In genomic region chr9:110068212-110068611, GRCh38 we compare ENCODE assay signal across 14 cellular contexts.
A peak's percentile ranks its signal among the peaks of the same experiment; 100 is the strongest.
DNase-seq lines count a peak whose midpoint lies in the region; ATAC-seq, FAIRE-seq and TF ChIP-seq lines count a peak whose summit lies in the region.
"Had no signal": no experiment of that assay in that cellular context is flagged by ENCODE, and none has a peak within 500 bp of the region (broad histone marks: within the 10 kb centered on the region; RNA-seq: fewer than 3 reads in every experiment).

No MANE protein-coding gene starts in this region.

- DNase-seq in HFFc6 (no peak), endothelial cell of umbilical vein (ENCODE audit: low read depth, low spot score) (no peak), dedifferentiated amniotic fluid mesenchymal stem cell (ENCODE audit: extremely low spot score) (no peak), NCI-H1930 (lab: John Stamatoyannopoulos, UW) (no peak)
- no peak for DNase-seq in activated CD8-positive, alpha-beta T cell treated with anti-CD3 and anti-CD28 coated beads, Interleukin-2, amount 10 ng/mL, durations not matched to agents 7 days and 5 days
- DNase-seq: CD8-positive, alpha-beta memory T cell; GOT3; MM.1S; NCI-H1105; NCI-H1694 treated with DMSO at 0.1 percent for 48 hours; NCI-H446; Right ventricle myocardium superior had no signal

- dilution Hi-C loops in endothelial cell of umbilical vein (cut with MboI; ENCODE audit: extremely low pct_ligation_motif_present, low sequenced_read_pairs), result loop anchor here (10.0 kb wide), 1 partner anchor 163 kb away; no protein-coding TSS in a partner anchor

- no peak overlapping the region for H3K9ac ChIP-seq in endothelial cell of umbilical vein (replicated peaks; ENCODE audit: extremely low read depth, insufficient read depth, low read length)

- H3K36me3 Mint-ChIP-seq in HFFc6 (ENCODE audit: low read depth), result peaks cover 48% of the 10 kb centered on the region
- peaks cover 81% of the 10 kb centered on the region for H3K36me3 Mint-ChIP-seq in stimulated activated memory B cell treated with anti-CD40 and anti-IgM and Interleukin-4, amounts not matched to agents 10 μg/mL and 1 μg/mL and 100 μg/mL, for 72 hours
- peaks cover 2% of the 10 kb centered on the region for H3K36me3 Mint-ChIP-seq in activated CD8-positive, alpha-beta T cell treated with anti-CD3 and anti-CD28 coated beads, Interleukin-2, amount 10 ng/mL, durations not matched to agents 7 days and 5 days (ENCODE audit: low read depth)
- H3K36me3 Mint-ChIP-seq: CD8-positive, alpha-beta memory T cell had no signal

- TF ChIP-seq POLR2A in endothelial cell of umbilical vein (IDR thresholded peaks at IDR 0.05; ENCODE audit: low read depth, low read length), result no peak

- intact Hi-C loops in endothelial cell of umbilical vein (cut with micrococcal nuclease), result loop anchor here (10.0 kb wide), 1 partner anchor 187 kb away; the partner anchor contains the start of gene TXN

- peaks cover 4 to 8% of the 10 kb centered on the region in 2 experiments for H3K36me3 ChIP-seq in endothelial cell of umbilical vein (ENCODE audit: control insufficient read depth in 2 of 2, extremely low read depth in 1 of 2, insufficient read depth in 2 of 2, low read length in 2 of 2)

- H3K4me1 Mint-ChIP-seq in HFFc6 (ENCODE audit: low read depth), result peaks cover 90% of the 10 kb centered on the region
- peaks cover 90% of the 10 kb centered on the region for H3K4me1 Mint-ChIP-seq in stimulated activated memory B cell treated with anti-CD40 and anti-IgM and Interleukin-4, amounts not matched to agents 10 μg/mL and 1 μg/mL and 100 μg/mL, for 72 hours
- peaks cover 13% of the 10 kb centered on the region for H3K4me1 Mint-ChIP-seq in activated CD8-positive, alpha-beta T cell treated with anti-CD3 and anti-CD28 coated beads, Interleukin-2, amount 10 ng/mL, durations not matched to agents 7 days and 5 days (ENCODE audit: low read depth)
- H3K4me1 Mint-ChIP-seq: CD8-positive, alpha-beta memory T cell had no signal

- peak; percentile 10 for TF ChIP-seq CTCF in GM12873 (IDR thresholded peaks at IDR 0.05; ENCODE audit: insufficient read depth, low read depth, low read length, missing control alignments)
- 0 out of 2 replicates have a peak, but pooled peaks have one; percentile 13 for TF ChIP-seq CTCF in HFFc6 (IDR thresholded peaks at IDR 0.05)
- no peak for TF ChIP-seq CTCF in endothelial cell of umbilical vein (IDR thresholded peaks at IDR 0.05; ENCODE audit: extremely low read depth in 1 of 2, insufficient read depth in 1 of 2, low read depth in 1 of 2, low read length in 2 of 2)

- H3K9me3 ChIP-seq in endothelial cell of umbilical vein (replicated peaks; ENCODE audit: control insufficient read depth, insufficient read depth, low read length), result no peaks in the 10 kb centered on the region

- no peak overlapping the region for H2AFZ ChIP-seq in endothelial cell of umbilical vein (ENCODE audit: low read depth, low read length)

- no peak for ATAC-seq in stimulated activated memory B cell treated with anti-CD40 and anti-IgM and Interleukin-4, amounts not matched to agents 10 μg/mL and 1 μg/mL and 100 μg/mL, for 72 hours
- ATAC-seq in activated CD8-positive, alpha-beta T cell treated with anti-CD3 and anti-CD28 coated beads, Interleukin-2, amount 10 ng/mL, durations not matched to agents 7 days and 5 days, result no peak

- no peaks in the 10 kb centered on the region for H3K27me3 ChIP-seq in endothelial cell of umbilical vein (ENCODE audit: control insufficient read depth in 2 of 2, insufficient read depth in 2 of 2, low read length in 2 of 2)

- peaks cover 79% of the 10 kb centered on the region for H3K4me1 ChIP-seq in endothelial cell of umbilical vein (ENCODE audit: control insufficient read depth, extremely low read depth, insufficient read depth, low read length)

- peak overlapping the region; percentile 75 for H3K27ac Mint-ChIP-seq in HFFc6
- peak overlapping the region; percentile 22 for H3K27ac Mint-ChIP-seq in stimulated activated memory B cell treated with anti-CD40 and anti-IgM and Interleukin-4, amounts not matched to agents 10 μg/mL and 1 μg/mL and 100 μg/mL, for 72 hours
- H3K27ac Mint-ChIP-seq in activated CD8-positive, alpha-beta T cell treated with anti-CD3 and anti-CD28 coated beads, Interleukin-2, amount 10 ng/mL, durations not matched to agents 7 days and 5 days, result no peak overlapping the region

- peak overlapping the region; percentile 12; the same call in 1 of the 2 replicates for H3K4me3 Mint-ChIP-seq in HFFc6
- H3K4me3 Mint-ChIP-seq in stimulated activated memory B cell treated with anti-CD40 and anti-IgM and Interleukin-4, amounts not matched to agents 10 μg/mL and 1 μg/mL and 100 μg/mL, for 72 hours, result peak overlapping the region; percentile 34
- no peak overlapping the region for H3K4me3 Mint-ChIP-seq in activated CD8-positive, alpha-beta T cell treated with anti-CD3 and anti-CD28 coated beads, Interleukin-2, amount 10 ng/mL, durations not matched to agents 7 days and 5 days
- H3K4me3 Mint-ChIP-seq: CD8-positive, alpha-beta memory T cell had no signal

- H3K27ac ChIP-seq in endothelial cell of umbilical vein (ENCODE audit: insufficient read depth, low read depth, low read length), result peak overlapping the region; percentile 42

- H3K9me1 ChIP-seq in endothelial cell of umbilical vein (replicated peaks; ENCODE audit: control insufficient read depth, extremely low read depth, insufficient read depth, low read length), result no peaks in the 10 kb centered on the region

- no peaks in the 10 kb centered on the region; the same call in 1 of the 2 replicates for H3K27me3 Mint-ChIP-seq in HFFc6 (ENCODE audit: insufficient read depth)
- no peaks in the 10 kb centered on the region for H3K27me3 Mint-ChIP-seq in stimulated activated memory B cell treated with anti-CD40 and anti-IgM and Interleukin-4, amounts not matched to agents 10 μg/mL and 1 μg/mL and 100 μg/mL, for 72 hours
- peaks cover 8% of the 10 kb centered on the region for H3K27me3 Mint-ChIP-seq in activated CD8-positive, alpha-beta T cell treated with anti-CD3 and anti-CD28 coated beads, Interleukin-2, amount 10 ng/mL, durations not matched to agents 7 days and 5 days (ENCODE audit: low read depth)
- H3K27me3 Mint-ChIP-seq: CD8-positive, alpha-beta memory T cell had no signal

- no TSS peak for BruUV-seq in endothelial cell of umbilical vein (replicated peaks; lab: Mats Ljungman, UMichigan)

- peaks cover 4% of the 10 kb centered on the region for H4K20me1 ChIP-seq in endothelial cell of umbilical vein (replicated peaks; ENCODE audit: control insufficient read depth, extremely low read depth, insufficient read depth, low read length)

- H3K4me2 ChIP-seq in endothelial cell of umbilical vein (ENCODE audit: insufficient read depth, low read length), result no peak overlapping the region

- POLR2A ChIA-PET in endothelial cell of umbilical vein (lab: Charles Lee), result no interaction called here
- POLR2A ChIA-PET in activated CD8-positive, alpha-beta T cell treated with anti-CD3 and anti-CD28 coated beads, Interleukin-2, amount 10 ng/mL, durations not matched to agents 7 days and 5 days (lab: Charles Lee), result no interaction called here

- CTCF ChIA-PET in endothelial cell of umbilical vein (lab: Charles Lee), result interaction anchor here (0.9 to 3.0 kb wide), 5 partner anchors 9 to 164 kb away, joined by 4 to 19 read pairs (median 5); no protein-coding TSS in a partner anchor
- CTCF ChIA-PET in activated CD8-positive, alpha-beta T cell treated with anti-CD3 and anti-CD28 coated beads, Interleukin-2, amount 10 ng/mL, durations not matched to agents 7 days and 5 days (lab: Charles Lee), result no interaction called here

- H3K4me3 ChIP-seq in endothelial cell of umbilical vein (replicated peaks in 1 of 3; ENCODE audit: insufficient read depth in 1 of 3, low read depth in 1 of 3, low read length in 3 of 3), result no peak overlapping the region

- H3K79me2 ChIP-seq in endothelial cell of umbilical vein (ENCODE audit: control insufficient read depth, insufficient read depth, low read length), result peaks cover 91% of the 10 kb centered on the region

- no peak for FAIRE-seq in endothelial cell of umbilical vein (lab: Jason Lieb, UNC)

- no peaks in the 10 kb centered on the region for H3K9me3 Mint-ChIP-seq in HFFc6
- no peaks in the 10 kb centered on the region for H3K9me3 Mint-ChIP-seq in stimulated activated memory B cell treated with anti-CD40 and anti-IgM and Interleukin-4, amounts not matched to agents 10 μg/mL and 1 μg/mL and 100 μg/mL, for 72 hours
- no peaks in the 10 kb centered on the region for H3K9me3 Mint-ChIP-seq in activated CD8-positive, alpha-beta T cell treated with anti-CD3 and anti-CD28 coated beads, Interleukin-2, amount 10 ng/mL, durations not matched to agents 7 days and 5 days (ENCODE audit: insufficient read depth)
- H3K9me3 Mint-ChIP-seq: CD8-positive, alpha-beta memory T cell had no signal

TF ChIP-seq in endothelial cell of umbilical vein, 7 proteins besides CTCF, POLR2A, EP300 and RAD21:
- TF ChIP-seq GATA2 (IDR thresholded peaks at IDR 0.05; ENCODE audit: insufficient read depth, insufficient read length, low read depth, low read length) (no peak), POLR2AphosphoS5 (IDR thresholded peaks at IDR 0.05; ENCODE audit: insufficient read depth, low read depth, low read length) (no peak), JUN (IDR thresholded peaks at IDR 0.05; ENCODE audit: borderline replicate concordance, insufficient read depth, insufficient read length, low read depth) (no peak), MAX (IDR thresholded peaks at IDR 0.05; ENCODE audit: insufficient read depth, insufficient read length) (no peak), MYC (IDR thresholded peaks at IDR 0.05; ENCODE audit: low read depth, low read length) (no peak), EZH2 (IDR thresholded peaks at IDR 0.05; ENCODE audit: borderline replicate concordance, low read depth, low read length, severe bottlenecking) (no peak), FOS (IDR thresholded peaks at IDR 0.05; ENCODE audit: borderline replicate concordance, insufficient read depth, low read length) (no peak)

Comparison
In these comparisons a context has a peak if more than half of its experiments do, and no peak if none do; other contexts are left out.
1. CTCF ChIP-seq: peak in GM12873 (single experiment) and HFFc6 (single experiment); none in endothelial cell of umbilical vein (0 of 2).